ENCODE assay signal across 8 cellular contexts in genomic region chr11:78078218-78079167, GRCh38. TPM values are rescaled to one million over a fixed set of nuclear protein-coding genes. Genes with fewer than 3 reads are reported as not detected.
A peak's percentile ranks its signal among the peaks of the same experiment; 100 is the strongest.
DNase-seq lines count a peak whose midpoint lies in the region; ATAC-seq and TF ChIP-seq lines count a peak whose summit lies in the region.

No MANE protein-coding gene starts in this region.

- H3K36me3 ChIP-seq in HEK293 (ENCODE audit: control insufficient read depth in 2 of 2, insufficient read depth in 1 of 2, low read length in 2 of 2) (peaks cover 0 to 22% of the 10 kb centered on the region in 2 experiments; a peak in 1 of 3 replicates), gastroesophageal sphincter (no peaks in the 10 kb centered on the region)

- H3K4me3 Mint-ChIP-seq in T-helper 2 cell treated with Interferon-gamma antibody and Interleukin-4, amounts not matched to agents 5 μg/mL and 100 μg/mL, for 36 hours, result peak overlapping the region; percentile 96

- H3K27me3 ChIP-seq in gastroesophageal sphincter, result no peaks in the 10 kb centered on the region

- H3K9me3 ChIP-seq in HEK293 (ENCODE audit: control insufficient read depth, insufficient read depth, low read depth, low read length) (no peaks in the 10 kb centered on the region), gastroesophageal sphincter (no peaks in the 10 kb centered on the region)

- no peak for DNase-seq in T-helper 2 cell treated with Interferon-gamma antibody and Interleukin-4, amounts not matched to agents 5 μg/mL and 100 μg/mL, for 36 hours (ENCODE audit: low spot score)
- no peak for DNase-seq in NCI-H446 treated with DMSO at 0.1 percent for 48 hours (lab: John Stamatoyannopoulos, UW)
- DNase-seq in pons (ENCODE audit: low spot score), result no peak

- CTCF ChIA-PET in HEK293 (lab: Yijun Ruan, JAX), result interaction anchor here (0.5 to 0.8 kb wide), 10 partner anchors 7 to 764 kb away, joined by 3 to 6 read pairs (median 3); no protein-coding TSS in a partner anchor

- no peak for TF ChIP-seq EP300 in gastroesophageal sphincter (IDR thresholded peaks at IDR 0.05)

- ATAC-seq in gastroesophageal sphincter, result no peak
- no peak for ATAC-seq in HG03025 (IDR thresholded peaks at IDR 0.05; ENCODE audit: low FRiP score, unreplicated experiment)
- no peak for ATAC-seq in HG03139 (IDR thresholded peaks at IDR 0.05; ENCODE audit: unreplicated experiment)

- H3K27ac ChIP-seq in HEK293 (ENCODE audit: extremely low read depth, low read depth, low read length) (no peak overlapping the region), gastroesophageal sphincter (peak overlapping the region in 3 of 4 donors; percentile 88 to 90 (median 88)), skin epidermis (peak overlapping the region in 17 of 21 experiments; percentile 75 to 96 (median 90))

- H3K27ac Mint-ChIP-seq in T-helper 2 cell treated with Interferon-gamma antibody and Interleukin-4, amounts not matched to agents 5 μg/mL and 100 μg/mL, for 36 hours, result peak overlapping the region; percentile 88

- peaks cover 15% of the 10 kb centered on the region for H3K36me3 Mint-ChIP-seq in T-helper 2 cell treated with Interferon-gamma antibody and Interleukin-4, amounts not matched to agents 5 μg/mL and 100 μg/mL, for 36 hours (ENCODE audit: low read depth)

- peaks cover 40% of the 10 kb centered on the region for H3K4me1 Mint-ChIP-seq in T-helper 2 cell treated with Interferon-gamma antibody and Interleukin-4, amounts not matched to agents 5 μg/mL and 100 μg/mL, for 36 hours (ENCODE audit: low read depth)

- WGBS in gastroesophageal sphincter (ENCODE audit: low coverage in 1 of 2), 2 donors, result 34 to 58% methylated on average over 4 to 9 of the region's 21 CpGs

- H3K4me3 ChIP-seq in HEK293 (ENCODE audit: low read depth, low read length), result peak overlapping the region; percentile 83
- H3K4me3 ChIP-seq in gastroesophageal sphincter, result peak overlapping the region; percentile 75 to 94
- peak overlapping the region; percentile 59 to 99 (median 85) for H3K4me3 ChIP-seq in skin epidermis

- no peaks in the 10 kb centered on the region for H3K9me3 Mint-ChIP-seq in T-helper 2 cell treated with Interferon-gamma antibody and Interleukin-4, amounts not matched to agents 5 μg/mL and 100 μg/mL, for 36 hours

- no peaks in the 10 kb centered on the region for H3K27me3 Mint-ChIP-seq in T-helper 2 cell treated with Interferon-gamma antibody and Interleukin-4, amounts not matched to agents 5 μg/mL and 100 μg/mL, for 36 hours (ENCODE audit: low read depth)

- no peak for TF ChIP-seq POLR2A in gastroesophageal sphincter (IDR thresholded peaks at IDR 0.05)

- H3K4me1 ChIP-seq in HEK293 (ENCODE audit: control insufficient read depth, insufficient read depth, low read length), result peaks cover 3% of the 10 kb centered on the region; the same call in 1 of the 2 replicates
- peaks cover 11 to 49% (median 27%) of the 10 kb centered on the region in 3 donors for H3K4me1 ChIP-seq in gastroesophageal sphincter

- POLR2A ChIA-PET in HEK293 (lab: Yijun Ruan, JAX), result interaction anchor here (0.6 to 1.8 kb wide), 3 partner anchors 11 to 83 kb away, joined by 3 to 10 read pairs (median 6); partner anchors contain the start of gene INTS4

- TF ChIP-seq CTCF in HEK293 (tag by site-specific recombination; IDR thresholded peaks at IDR 0.05), result no peak
- no peak for TF ChIP-seq CTCF in gastroesophageal sphincter (IDR thresholded peaks at IDR 0.05)

TF ChIP-seq in HEK293, 187 proteins besides CTCF, POLR2A, EP300 and RAD21:
- peak; percentile 78 for TF ChIP-seq ZNF362 (tag by site-specific recombination; IDR thresholded peaks at IDR 0.05)
- TF ChIP-seq GLIS1 (tag by site-specific recombination; IDR thresholded peaks at IDR 0.05), result peak; percentile 37; the same call in 1 of the 2 replicates
- TF ChIP-seq ZNF335 (tag by site-specific recombination; conservative IDR thresholded peaks at IDR 0.05), result peak; percentile 75
- TF ChIP-seq ZNF837 (tag by site-specific recombination; IDR thresholded peaks at IDR 0.05), result no peak

RNA-seq across cellular contexts. Expression of gene NDUFC2, which starts 1.2 kb away (rescaled TPM):
- 100 to 1,000 TPM in 1 of 4 donors, 10 to 100 TPM in 3; 67.8 to 102 (median 79.6) TPM for total RNA-seq in gastroesophageal sphincter

RNA-seq across cellular contexts. Expression of gene THRSP, which starts 14.8 kb away (rescaled TPM):
- total RNA-seq in gastroesophageal sphincter, result 1 to 10 TPM in 1 of 4 donors, not detected in 3; 2.0 TPM

RNA-seq across cellular contexts. Expression of gene KCTD14, which starts 55.4 kb away (rescaled TPM):
- total RNA-seq in gastroesophageal sphincter, result 1 to 10 TPM in 3 of 4 donors, under 1 TPM in 1; 0.58 to 2.3 (median 1.4) TPM
